ENCODE assay signal across 29 cellular contexts in genomic region chr12:27730097-27730588, GRCh38.
"Had no signal": no experiment of that assay in that cellular context is flagged by ENCODE, and none has a peak within 500 bp of the region (broad histone marks: within the 10 kb centered on the region; RNA-seq: fewer than 3 reads in every experiment).

No MANE protein-coding gene starts in this region.

- H3K9me3 Mint-ChIP-seq: activated B cell treated with CpG ODN at 0.5 μM for 24 hours; activated CD4-positive, alpha-beta memory T cell treated with anti-CD3 and anti-CD28 coated beads for 36 hours; activated naive CD4-positive, alpha-beta T cell treated with anti-CD3 and anti-CD28 coated beads for 36 hours; activated naive CD4-positive, alpha-beta T cell treated with anti-CD3 and anti-CD28 coated beads, Interleukin-2, amount 50 U/mL, for 72 hours; activated T-cell treated with anti-CD3 and anti-CD28 coated beads, Interleukin-2, amount 50 U/mL, for 4 hours; activated T-helper 1 cell treated with anti-CD3 and anti-CD28 coated beads, Interleukin-12 subunit alpha, Interleukin-12 subunit beta, Interleukin-2, Interleukin-4 antibody, amounts not matched to agents 30 ng/mL and 10 ng/mL and 1 ng/mL, durations not matched to agents 14 hours and 24 hours and 36 hours had no signal

- DNase-seq: activated B cell treated with CpG ODN at 0.5 μM for 24 hours; activated CD4-positive, alpha-beta memory T cell treated with anti-CD3 and anti-CD28 coated beads for 36 hours; activated CD4-positive, alpha-beta T cell treated with anti-CD3 and anti-CD28 coated beads for 4 hours; activated CD4-positive, alpha-beta T cell treated with anti-CD3 and anti-CD28 coated beads, Interleukin-2, amount 50 U/mL, for 1 hour; activated CD4-positive, CD25-positive, alpha-beta regulatory T cell treated with anti-CD3 and anti-CD28 coated beads, Interleukin-2, amount 50 U/mL, for 72 hours; activated CD8-positive, alpha-beta memory T cell treated with anti-CD3 and anti-CD28 coated beads, Interleukin-2, amount 50 U/mL, for 4 hours; activated gamma-delta T cell treated with Interleukin-2 at 50 U/mL for 16 hours; activated naive CD4-positive, alpha-beta T cell treated with anti-CD3 and anti-CD28 coated beads for 36 hours; activated T-cell treated with anti-CD3 and anti-CD28 coated beads for 4 hours; activated T-cell treated with anti-CD3 and anti-CD28 coated beads, Interleukin-2, amount 50 U/mL, for 4 hours; adrenal gland; body of pancreas; MG63; NCI-H1048; NCI-H1105 treated with DMSO at 0.1 percent for 48 hours; NCI-H1436; NCI-H1694; NCI-H1930; NCI-H2081 treated with DMSO at 0.1 percent for 48 hours; NCI-H345; NCI-H524 treated with DMSO at 0.1 percent for 48 hours; SHP77 treated with DMSO at 0.1 percent for 48 hours; SK-N-SH; T-helper 2 cell; T-helper 9 cell had no signal

- ATAC-seq: activated naive CD4-positive, alpha-beta T cell treated with anti-CD3 and anti-CD28 coated beads, Interleukin-2, amount 50 U/mL, for 72 hours; activated T-cell treated with anti-CD3 and anti-CD28 coated beads, Interleukin-2, amount 50 U/mL, for 4 hours; body of pancreas; Panc1 had no signal

- H3K27ac Mint-ChIP-seq: activated B cell treated with CpG ODN at 0.5 μM for 24 hours; activated CD4-positive, alpha-beta memory T cell treated with anti-CD3 and anti-CD28 coated beads for 36 hours; activated naive CD4-positive, alpha-beta T cell treated with anti-CD3 and anti-CD28 coated beads for 36 hours; activated T-helper 1 cell treated with anti-CD3 and anti-CD28 coated beads, Interleukin-12 subunit alpha, Interleukin-12 subunit beta, Interleukin-2, Interleukin-4 antibody, amounts not matched to agents 30 ng/mL and 10 ng/mL and 1 ng/mL, durations not matched to agents 14 hours and 24 hours and 36 hours had no signal

- FAIRE-seq: astrocyte had no signal

- H3K27me3 Mint-ChIP-seq: activated B cell treated with CpG ODN at 0.5 μM for 24 hours; activated CD4-positive, alpha-beta memory T cell treated with anti-CD3 and anti-CD28 coated beads for 36 hours had no signal

- H3K4me1 Mint-ChIP-seq: activated B cell treated with CpG ODN at 0.5 μM for 24 hours had no signal

- H3K4me3 Mint-ChIP-seq: activated B cell treated with CpG ODN at 0.5 μM for 24 hours; activated CD4-positive, alpha-beta memory T cell treated with anti-CD3 and anti-CD28 coated beads for 36 hours; activated naive CD4-positive, alpha-beta T cell treated with anti-CD3 and anti-CD28 coated beads for 36 hours; activated T-cell treated with anti-CD3 and anti-CD28 coated beads, Interleukin-2, amount 50 U/mL, for 4 hours; activated T-helper 1 cell treated with anti-CD3 and anti-CD28 coated beads, Interleukin-12 subunit alpha, Interleukin-12 subunit beta, Interleukin-2, Interleukin-4 antibody, amounts not matched to agents 30 ng/mL and 10 ng/mL and 1 ng/mL, durations not matched to agents 14 hours and 24 hours and 36 hours had no signal
